Comparison of ENCODE assay signal across 11 cellular contexts in genomic region chr15:74651251-74651741, GRCh38. TPM values are rescaled to one million over a fixed set of nuclear protein-coding genes. Genes with fewer than 3 reads are reported as not detected.
DNase-seq lines count a peak whose midpoint lies in the region; ATAC-seq, FAIRE-seq and TF ChIP-seq lines count a peak whose summit lies in the region.
"Had no signal": no experiment of that assay in that cellular context is flagged by ENCODE, and none has a peak within 500 bp of the region (broad histone marks: within the 10 kb centered on the region; RNA-seq: fewer than 3 reads in every experiment).

No MANE protein-coding gene starts in this region.

- peaks cover 79% of the 10 kb centered on the region for H4K20me1 ChIP-seq in astrocyte (ENCODE audit: insufficient read depth, low read length)

- H3K4me3 Mint-ChIP-seq in MCF 10A (ENCODE audit: unreplicated experiment): no peak overlapping the region
- H3K4me3 Mint-ChIP-seq in astrocyte (ENCODE audit: unreplicated experiment): no peak overlapping the region
- H3K4me3 Mint-ChIP-seq: activated CD8-positive, alpha-beta T cell treated with anti-CD3 and anti-CD28 coated beads, Interleukin-2, amount 10 ng/mL, durations not matched to agents 7 days and 5 days had no signal

- H2AFZ ChIP-seq in astrocyte (ENCODE audit: low read depth, low read length): no peak overlapping the region

- peaks cover 18% of the 10 kb centered on the region for H3K36me3 Mint-ChIP-seq in MCF 10A (ENCODE audit: insufficient read depth, unreplicated experiment)
- peaks cover 13% of the 10 kb centered on the region for H3K36me3 Mint-ChIP-seq in astrocyte (ENCODE audit: low read depth, unreplicated experiment)

- CTCF ChIA-PET in MCF 10A (lab: Yijun Ruan, JAX): interaction anchor here (0.9 to 1.6 kb wide), 2 partner anchors 17 to 30 kb away, joined by 4 to 5 read pairs; no protein-coding TSS in a partner anchor

- H3K27ac ChIP-seq in breast epithelium (peak overlapping the region; percentile 9 to 35), astrocyte (ENCODE audit: low read depth, low read length) (no peak overlapping the region), temporal lobe (ENCODE audit: low read depth, low read length) (peak overlapping the region; percentile 44), ascending aorta (no peak overlapping the region)

- H3K4me1 ChIP-seq in breast epithelium (no peaks in the 10 kb centered on the region), astrocyte (ENCODE audit: insufficient read depth, low read length) (peaks cover 19% of the 10 kb centered on the region), ascending aorta (no peaks in the 10 kb centered on the region)

- H3K27me3 ChIP-seq in breast epithelium (no peaks in the 10 kb centered on the region), astrocyte (ENCODE audit: insufficient read depth, low read length) (no peaks in the 10 kb centered on the region), ascending aorta (no peaks in the 10 kb centered on the region)

- peak; percentile 16 for ATAC-seq in left ventricle myocardium superior
- no peak for ATAC-seq in HG02642 (IDR thresholded peaks at IDR 0.05; ENCODE audit: poor library complexity, unreplicated experiment)
- ATAC-seq: activated CD8-positive, alpha-beta T cell treated with anti-CD3 and anti-CD28 coated beads, Interleukin-2, amount 10 ng/mL, durations not matched to agents 7 days and 5 days; SK-N-SH treated with all-trans-retinoic acid at 6 μM for 48 hours had no signal

- H3K79me2 ChIP-seq in astrocyte (ENCODE audit: insufficient read depth, low read length): peaks cover 25% of the 10 kb centered on the region

- DNase-seq in breast epithelium (ENCODE audit: low spot score in 2 of 2) (no peak), MCF 10A (ENCODE audit: unreplicated experiment) (no peak), astrocyte (ENCODE audit: low read depth) (peak; percentile 65), left ventricle myocardium superior (no peak), ascending aorta (ENCODE audit: low spot score in 2 of 2) (no peak), Kasumi-1 (lab: John Stamatoyannopoulos, UW) (no peak)
- DNase-seq: activated CD8-positive, alpha-beta T cell treated with anti-CD3 and anti-CD28 coated beads, Interleukin-2, amount 10 ng/mL, durations not matched to agents 7 days and 5 days; mesendoderm had no signal

- no peaks in the 10 kb centered on the region for H3K27me3 Mint-ChIP-seq in MCF 10A (ENCODE audit: insufficient read depth, unreplicated experiment)
- H3K27me3 Mint-ChIP-seq in astrocyte (ENCODE audit: low read depth, unreplicated experiment): no peaks in the 10 kb centered on the region

- no peak overlapping the region for H3K4me3 ChIP-seq in breast epithelium
- no peak overlapping the region for H3K4me3 ChIP-seq in astrocyte (ENCODE audit: insufficient read depth, low read depth, low read length)
- H3K4me3 ChIP-seq in ascending aorta: no peak overlapping the region

- no TSS peak for BruUV-seq in MCF 10A (replicated peaks; lab: Mats Ljungman, UMichigan)

- H3K9me3 ChIP-seq in breast epithelium: no peaks in the 10 kb centered on the region
- H3K9me3 ChIP-seq in astrocyte (ENCODE audit: insufficient read depth, low read depth, low read length): no peaks in the 10 kb centered on the region
- no peaks in the 10 kb centered on the region for H3K9me3 ChIP-seq in ascending aorta

- TF ChIP-seq CTCF in breast epithelium (IDR thresholded peaks at IDR 0.05) (no peak), MCF 10A (IDR thresholded peaks at IDR 0.05; ENCODE audit: unreplicated experiment) (no peak), astrocyte (IDR thresholded peaks at IDR 0.05; ENCODE audit: insufficient read depth, low read depth, low read length) (no peak), ascending aorta (IDR thresholded peaks at IDR 0.05) (no peak)

- no peak for TF ChIP-seq POLR2A in breast epithelium (IDR thresholded peaks at IDR 0.05)

- POLR2A ChIA-PET in MCF 10A (lab: Yijun Ruan, JAX): interaction anchor here (0.6 to 1.3 kb wide), 2 partner anchors 17 to 118 kb away, joined by 3 read pairs; no protein-coding TSS in a partner anchor

- intact Hi-C loops in breast epithelium (cut with DNase I; ENCODE audit: low total_unique reads): no loop called here
- intact Hi-C loops in MCF 10A (cut with micrococcal nuclease): no loop called here
- intact Hi-C loops in left ventricle myocardium superior (cut with micrococcal nuclease): no loop called here
- intact Hi-C loops in ascending aorta (cut with DNase I): no loop called here

- no peak overlapping the region for H3K9ac ChIP-seq in astrocyte (ENCODE audit: low read length)

- H3K36me3 ChIP-seq in breast epithelium (no peaks in the 10 kb centered on the region), astrocyte (ENCODE audit: insufficient read depth, low read length) (no peaks in the 10 kb centered on the region), ascending aorta (peaks cover 7 to 19% of the 10 kb centered on the region in 2 donors)

- peaks cover 14% of the 10 kb centered on the region for H3K4me1 Mint-ChIP-seq in MCF 10A (ENCODE audit: insufficient read depth, unreplicated experiment)
- peaks cover 24% of the 10 kb centered on the region for H3K4me1 Mint-ChIP-seq in astrocyte (ENCODE audit: low read depth, unreplicated experiment)

- no peak overlapping the region for H3K27ac Mint-ChIP-seq in MCF 10A (ENCODE audit: low read depth, unreplicated experiment)
- H3K27ac Mint-ChIP-seq in astrocyte (ENCODE audit: unreplicated experiment): no peak overlapping the region
- H3K27ac Mint-ChIP-seq: activated CD8-positive, alpha-beta T cell treated with anti-CD3 and anti-CD28 coated beads, Interleukin-2, amount 10 ng/mL, durations not matched to agents 7 days and 5 days had no signal

- no peaks in the 10 kb centered on the region for H3K9me3 Mint-ChIP-seq in MCF 10A (ENCODE audit: unreplicated experiment)
- H3K9me3 Mint-ChIP-seq in astrocyte (ENCODE audit: unreplicated experiment): no peaks in the 10 kb centered on the region

- no peak for FAIRE-seq in astrocyte (lab: Jason Lieb, UNC)

- no peak overlapping the region for H3K4me2 ChIP-seq in astrocyte (ENCODE audit: low read length)

RNA-seq across cellular contexts. Expression of gene CLK3, which starts 35.7 kb away (rescaled TPM):
- total RNA-seq in breast epithelium: 100 to 1,000 TPM in 2 of 3 donors, 10 to 100 TPM in 1; 99.2 to 110 (median 101) TPM
- total RNA-seq in MCF 10A (2022): 57.8 and 62.8 TPM in 2 replicates
- total RNA-seq in astrocyte: 57.4 and 65.8 TPM in 2 replicates
- total RNA-seq in left ventricle myocardium superior: 55.3 TPM
- 20.4 TPM for total RNA-seq in temporal lobe
- 154 TPM for total RNA-seq in ascending aorta

RNA-seq across cellular contexts. Expression of gene EDC3, which starts 44.5 kb away (rescaled TPM):
- 10 to 100 TPM; 13.8 to 21.7 (median 20.3) TPM for total RNA-seq in breast epithelium
- total RNA-seq in MCF 10A (2022): 42.8 and 53.3 TPM in 2 replicates
- 44.1 and 47.6 TPM in 2 replicates for total RNA-seq in astrocyte
- total RNA-seq in left ventricle myocardium superior: 16.1 TPM
- 17.9 TPM for total RNA-seq in temporal lobe
- total RNA-seq in ascending aorta: 8.8 TPM

Comparison
In these comparisons a context has a peak if more than half of its experiments do, and no peak if none do; other contexts are left out.
1. H3K27ac ChIP-seq: peak in breast epithelium (2 of 2) and temporal lobe (single experiment); none in astrocyte (single experiment) and ascending aorta (0 of 2).